In genomic region chr12:76153616-76154015, GRCh38 we compare ENCODE assay signal across 22 cellular contexts.
DNase-seq lines count a peak whose midpoint lies in the region; ATAC-seq, FAIRE-seq and TF ChIP-seq lines count a peak whose summit lies in the region.
"Had no signal": no experiment of that assay in that cellular context is flagged by ENCODE, and none has a peak within 500 bp of the region (broad histone marks: within the 10 kb centered on the region; RNA-seq: fewer than 3 reads in every experiment).

No MANE protein-coding gene starts in this region.

- POLR2A ChIA-PET in K562 (lab: Yijun Ruan, JAX) = no interaction called here

- H3K4me2 ChIP-seq in GM23338 (no peak overlapping the region), K562 (ENCODE audit: insufficient read depth, low read length) (no peak overlapping the region), keratinocyte (ENCODE audit: control insufficient read depth, extremely low read depth, insufficient read depth, low read depth, low read length) (peak overlapping the region; percentile 30)
- H3K4me2 ChIP-seq: BLaER1 had no signal

- peaks cover 7% of the 10 kb centered on the region; the same call in 2 of the 3 replicates for H3K4me1 Mint-ChIP-seq in GM23338

- no peaks in the 10 kb centered on the region for H3K9me2 ChIP-seq in GM23338 (ENCODE audit: insufficient read depth)

- no peaks in the 10 kb centered on the region for H3F3A ChIP-seq in GM23338 (replicated peaks; ENCODE audit: low read depth)

- DNase-seq in GM12865 (ENCODE audit: low read depth) = peak; percentile 18
- DNase-seq in GM23338 (ENCODE audit: low spot score) = no peak
- no peak for DNase-seq in K562 (ENCODE audit: extremely low read depth in 1 of 4, low spot score in 3 of 4)
- DNase-seq in keratinocyte (ENCODE audit: low read depth, low spot score) = peak; percentile 40
- DNase-seq in activated CD4-positive, alpha-beta T cell treated with anti-CD3 and anti-CD28 coated beads, Interleukin-2, amount 50 U/mL, for 48 hours = no peak
- DNase-seq: CD4-positive, CD25-positive, alpha-beta regulatory T cell; DMS153; HCEC 1CT; KG1; MM.1S; NCI-H2029 treated with DMSO at 0.1 percent for 48 hours; NCI-H446 treated with DMSO at 0.1 percent for 48 hours; NCI-H526; SHP77; T-helper 1 cell had no signal

- H3K27ac ChIP-seq in GM23338 (ENCODE audit: low read depth) (no peak overlapping the region), K562 (ENCODE audit: extremely low read depth, low read depth, low read length) (no peak overlapping the region), keratinocyte (ENCODE audit: control insufficient read depth, insufficient read depth, low read length) (no peak overlapping the region)
- H3K27ac ChIP-seq: BLaER1, RWPE1 had no signal

- WGBS in K562 (ENCODE audit: insufficient coverage, low coverage, missing lambda C conversion rate) = 75% methylated on average over 3 of the region's 3 CpGs

- H2AFZ ChIP-seq in GM23338 (0 out of 2 replicates have a peak overlapping the region, but pooled peaks have one; percentile 43), K562 (ENCODE audit: low read depth, low read length) (0 out of 2 replicates have a peak overlapping the region, but pooled peaks have one; percentile 44), keratinocyte (ENCODE audit: control insufficient read depth, low read length) (peak overlapping the region; percentile 42)

- TF ChIP-seq EP300 in K562 (IDR thresholded peaks at IDR 0.05; ENCODE audit: low read length) = no peak

- dilution Hi-C loops in keratinocyte (cut with MboI; ENCODE audit: extremely low pct_ligation_motif_present, low sequenced_read_pairs) = no loop called here

- in situ Hi-C loops in K562 (cut with MboI) = loop anchor here (10.0 kb wide), 1 partner anchor 191 kb away; the partner anchor contains the start of gene BBS10

- no peaks in the 10 kb centered on the region for H3K36me3 Mint-ChIP-seq in GM23338 (ENCODE audit: low read depth)
- H3K36me3 Mint-ChIP-seq: CD4-positive, CD25-positive, alpha-beta regulatory T cell had no signal

- H3K9me3 ChIP-seq in K562 (replicated peaks; ENCODE audit: control insufficient read depth, insufficient read depth, low read depth, low read length) (no peaks in the 10 kb centered on the region), keratinocyte (ENCODE audit: control insufficient read depth, low read depth, low read length) (no peaks in the 10 kb centered on the region)
- H3K9me3 ChIP-seq: BLaER1 had no signal

- ATAC-seq in GM23338 = no peak
- no peak for ATAC-seq in K562
- ATAC-seq in GM19328 (IDR thresholded peaks at IDR 0.05; ENCODE audit: unreplicated experiment) = no peak
- ATAC-seq in HG02885 (IDR thresholded peaks at IDR 0.05; ENCODE audit: poor library complexity, unreplicated experiment) = no peak
- ATAC-seq: GM12878, Panc1 had no signal

- H3K9ac ChIP-seq in K562 (ENCODE audit: insufficient read depth in 1 of 2, low read depth in 2 of 2, low read length in 2 of 2) (no peak overlapping the region), keratinocyte (ENCODE audit: control insufficient read depth, extremely low read depth, insufficient read depth, low read length) (no peak overlapping the region)
- H3K9ac ChIP-seq: BLaER1 had no signal

- CTCF ChIA-PET in K562 (lab: Yijun Ruan, JAX; ENCODE audit: low intra/inter-chr PET ratio) = no interaction called here

- no peak for TF ChIP-seq RAD21 in K562 (CRISPR knock-in tag; conservative IDR thresholded peaks at IDR 0.05 in 1 of 2, IDR thresholded peaks at IDR 0.05 in 1 of 2)

- H3K27me3 ChIP-seq in GM23338 (ENCODE audit: insufficient read depth) (no peaks in the 10 kb centered on the region), K562 (ENCODE audit: control insufficient read depth in 2 of 2, insufficient read depth in 2 of 2, low read length in 2 of 2) (no peaks in the 10 kb centered on the region), keratinocyte (ENCODE audit: control insufficient read depth, extremely low read depth, insufficient read depth, low read length) (no peaks in the 10 kb centered on the region)
- H3K27me3 ChIP-seq: BLaER1 had no signal

- no peaks in the 10 kb centered on the region for H3K79me2 ChIP-seq in GM23338 (replicated peaks; ENCODE audit: insufficient read depth)
- H3K79me2 ChIP-seq in K562 (ENCODE audit: control insufficient read depth, insufficient read depth, low read length) = no peaks in the 10 kb centered on the region
- H3K79me2 ChIP-seq in keratinocyte (ENCODE audit: control insufficient read depth, insufficient read depth, low read length) = no peaks in the 10 kb centered on the region

- intact Hi-C loops in K562 (cut with micrococcal nuclease) = no loop called here

- H3K9me1 ChIP-seq in K562 (ENCODE audit: control insufficient read depth, insufficient read depth, low read length) (no peaks in the 10 kb centered on the region), keratinocyte (ENCODE audit: control insufficient read depth, extremely low read depth, insufficient read depth, low read length) (peaks cover 2% of the 10 kb centered on the region)

- no peak overlapping the region for H3K4me3 Mint-ChIP-seq in GM23338
- H3K4me3 Mint-ChIP-seq: CD4-positive, CD25-positive, alpha-beta regulatory T cell had no signal

- H3K4me3 ChIP-seq in GM12865 (ENCODE audit: low read depth, low read length) = no peak overlapping the region
- H3K4me3 ChIP-seq in GM23338 = no peak overlapping the region
- no peak overlapping the region for H3K4me3 ChIP-seq in K562
- no peak overlapping the region for H3K4me3 ChIP-seq in keratinocyte (ENCODE audit: control insufficient read depth in 2 of 3, extremely low read depth in 1 of 3, insufficient read depth in 2 of 3, low read depth in 1 of 3, low read length in 3 of 3)
- H3K4me3 ChIP-seq: BLaER1, GM12878 had no signal

- H3K36me3 ChIP-seq in GM23338 (ENCODE audit: insufficient read depth) (no peaks in the 10 kb centered on the region), K562 (ENCODE audit: control insufficient read depth, insufficient read depth, low read length) (no peaks in the 10 kb centered on the region), keratinocyte (ENCODE audit: control insufficient read depth in 2 of 2, extremely low read depth in 1 of 2, insufficient read depth in 2 of 2, low read length in 2 of 2) (no peaks in the 10 kb centered on the region)
- H3K36me3 ChIP-seq: BLaER1 had no signal

- H3K4me1 ChIP-seq in GM23338 (ENCODE audit: insufficient read depth) (no peaks in the 10 kb centered on the region; the same call in 1 of the 2 replicates), K562 (replicated peaks in 1 of 2; ENCODE audit: control insufficient read depth in 2 of 2, insufficient read depth in 2 of 2, low read length in 2 of 2) (peaks cover 10 to 23% of the 10 kb centered on the region in 2 experiments), keratinocyte (ENCODE audit: control insufficient read depth, extremely low read depth, insufficient read depth, low read length) (peaks cover 8% of the 10 kb centered on the region)

- no peak overlapping the region for H3K27ac Mint-ChIP-seq in GM23338
- H3K27ac Mint-ChIP-seq: CD4-positive, CD25-positive, alpha-beta regulatory T cell had no signal

- no peak for TF ChIP-seq CTCF in GM12865 (IDR thresholded peaks at IDR 0.05; ENCODE audit: insufficient read depth, low read depth, low read length, missing control alignments)
- TF ChIP-seq CTCF in GM23338 (conservative IDR thresholded peaks at IDR 0.05; ENCODE audit: low read depth in 2 of 2) = no peak
- TF ChIP-seq CTCF in K562 (IDR thresholded peaks at IDR 0.05 in 2 of 3, conservative IDR thresholded peaks at IDR 0.05 in 1 of 3; ENCODE audit: insufficient read depth in 2 of 3, low read depth in 1 of 3, low read length in 3 of 3) = no peak
- TF ChIP-seq CTCF in keratinocyte (optimal IDR thresholded peaks at IDR 0.05 in 1 of 3, IDR thresholded peaks at IDR 0.05 in 1 of 3, conservative IDR thresholded peaks at IDR 0.05 in 1 of 3; ENCODE audit: extremely low read depth in 1 of 3, insufficient read depth in 2 of 3, low read length in 3 of 3) = no peak

- H4K20me1 ChIP-seq in GM23338 (replicated peaks; ENCODE audit: insufficient read depth) (no peaks in the 10 kb centered on the region), K562 (replicated peaks; ENCODE audit: control insufficient read depth, insufficient read depth, low read length) (no peaks in the 10 kb centered on the region), keratinocyte (ENCODE audit: control insufficient read depth, extremely low read depth, insufficient read depth, low read length) (no peaks in the 10 kb centered on the region)
- H4K20me1 ChIP-seq: BLaER1 had no signal

- TF ChIP-seq POLR2A in K562 (conservative IDR thresholded peaks at IDR 0.05) = no peak

- FAIRE-seq in K562 (lab: Jason Lieb, UNC) = no peak
- FAIRE-seq in keratinocyte (lab: Jason Lieb, UNC) = peak; percentile 32
- FAIRE-seq: GM12878, H1 had no signal

- no peaks in the 10 kb centered on the region for H3K27me3 Mint-ChIP-seq in GM23338 (ENCODE audit: insufficient read depth, low read depth, poor library complexity)

- H3K9me3 Mint-ChIP-seq in GM23338 = no peaks in the 10 kb centered on the region
- H3K9me3 Mint-ChIP-seq: CD4-positive, CD25-positive, alpha-beta regulatory T cell had no signal

- no TSS peak for BruUV-seq in K562 (replicated peaks; lab: Mats Ljungman, UMichigan)

TF ChIP-seq in K562, 482 proteins besides CTCF, POLR2A, EP300 and RAD21:
- TF ChIP-seq RBM39 (optimal IDR thresholded peaks at IDR 0.05; ENCODE audit: low read depth, low read length) (no peak), SMARCE1 (IDR thresholded peaks at IDR 0.05) (no peak), ZNF384 (IDR thresholded peaks at IDR 0.05; ENCODE audit: low read depth, low read length) (no peak), BRD4 (IDR thresholded peaks at IDR 0.05) (no peak), ZNF280B (CRISPR knock-in tag; IDR thresholded peaks at IDR 0.05) (no peak), POU5F1 (IDR thresholded peaks at IDR 0.05; ENCODE audit: borderline replicate concordance, low read depth, low read length, partially characterized antibody) (no peak)

Comparison
In these comparisons a context has a peak if more than half of its experiments do, and no peak if none do; other contexts are left out.
1. DNase-seq: peak in GM12865 (single experiment) and keratinocyte (single experiment); none in GM23338 (single experiment), K562 (0 of 4) and activated CD4-positive, alpha-beta T cell treated with anti-CD3 and anti-CD28 coated beads, Interleukin-2, amount 50 U/mL, for 48 hours (0 of 2).
2. Peak in every context shown above with its lines, with median percentiles within 50 percentile points of each other: H2AFZ ChIP-seq.